12 cellular contexts compared by ENCODE assay signal in the genomic region with DNA sequence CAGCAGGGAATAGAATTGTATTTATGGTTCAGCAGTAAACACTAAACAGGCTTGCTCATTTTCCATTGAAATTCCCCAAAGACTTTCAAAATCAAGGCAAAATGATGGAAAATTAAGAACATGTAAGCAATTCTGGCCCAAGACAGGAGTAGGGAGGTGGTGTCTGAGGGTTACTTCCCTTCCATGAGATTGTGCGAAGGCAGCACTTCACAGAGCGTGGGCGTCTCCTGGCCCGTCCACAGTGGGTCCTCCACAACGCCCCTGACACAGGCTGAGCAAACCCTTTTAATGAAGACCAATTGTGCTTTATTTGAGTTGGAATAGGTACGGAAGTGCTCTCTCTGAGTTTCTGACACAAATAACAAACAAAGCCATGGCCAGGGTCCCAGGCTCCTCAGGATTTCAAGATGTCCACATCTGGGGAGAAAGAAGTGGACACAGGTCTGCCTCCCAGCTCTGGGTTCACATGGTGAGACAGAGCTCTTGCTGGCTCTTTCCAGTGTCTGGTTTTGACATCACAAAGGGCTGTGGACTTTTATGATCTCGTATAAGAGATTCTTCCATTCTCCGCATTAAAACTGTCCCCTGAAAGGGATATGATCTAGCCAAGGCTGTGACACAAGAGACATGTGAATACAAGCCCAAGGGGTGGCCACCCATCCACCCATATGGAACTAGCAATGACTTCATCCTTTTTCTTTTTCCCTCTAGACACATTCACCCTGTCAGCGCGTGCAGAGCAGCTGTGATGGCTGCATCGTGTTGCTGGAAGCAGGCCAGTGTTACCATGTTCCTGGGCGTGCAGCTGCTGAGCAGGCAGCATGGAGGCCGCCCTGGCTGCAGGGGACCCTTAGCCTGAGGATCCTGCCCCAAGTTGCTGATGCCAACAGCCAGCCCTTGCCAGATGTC.
A peak's percentile ranks its signal among the peaks of the same experiment; 100 is the strongest.
DNase-seq lines count a peak whose midpoint lies in the region; ATAC-seq, FAIRE-seq and TF ChIP-seq lines count a peak whose summit lies in the region.
"Had no signal": no experiment of that assay in that cellular context is flagged by ENCODE, and none has a peak within 500 bp of the region (broad histone marks: within the 10 kb centered on the region; RNA-seq: fewer than 3 reads in every experiment).

No MANE protein-coding gene starts in this region.

- H3K4me3 Mint-ChIP-seq in chondrocyte (ENCODE audit: unreplicated experiment): no peak overlapping the region

- DNase-seq in EL: peak; percentile 82
- DNase-seq in RCC 7860 (ENCODE audit: low spot score): peak; percentile 65
- DNase-seq in fibroblast of villous mesenchyme (ENCODE audit: low read depth): peak; percentile 90
- DNase-seq in pons (ENCODE audit: low spot score): peak; percentile 59
- no peak for DNase-seq in germinal center (ENCODE audit: low spot score)
- DNase-seq in NK-92 (lab: John Stamatoyannopoulos, UW; ENCODE audit: unreplicated experiment): no peak
- no peak for DNase-seq in chondrocyte (ENCODE audit: low spot score)
- DNase-seq: activated gamma-delta T cell treated with Interleukin-2 at 50 U/mL for 16 hours; DMS79 treated with DMSO at 0.1 percent for 48 hours; NCI-H187; stimulated activated naive CD8-positive, alpha-beta T cell treated with anti-CD3 and anti-CD28 coated beads, Interleukin-15, Interleukin-2, amounts not matched to agents 100 U/mL and 50 U/mL, for 24 hours had no signal

- H3K4me1 Mint-ChIP-seq in chondrocyte (ENCODE audit: low read depth): peaks cover 15% of the 10 kb centered on the region

- no peaks in the 10 kb centered on the region for H3K9me3 Mint-ChIP-seq in chondrocyte (ENCODE audit: low read depth)

- ATAC-seq in GM18502 (IDR thresholded peaks at IDR 0.05; ENCODE audit: poor library complexity, unreplicated experiment): no peak
- ATAC-seq: stimulated activated naive CD8-positive, alpha-beta T cell treated with anti-CD3 and anti-CD28 coated beads, Interleukin-15, Interleukin-2, amounts not matched to agents 100 U/mL and 50 U/mL, for 24 hours had no signal

- FAIRE-seq in RCC 7860 (lab: Jason Lieb, UNC): no peak

- H3K27ac Mint-ChIP-seq in chondrocyte (ENCODE audit: unreplicated experiment): no peak overlapping the region

- no peak for TF ChIP-seq CTCF in fibroblast of villous mesenchyme (IDR thresholded peaks at IDR 0.05; ENCODE audit: insufficient read depth, low read depth, low read length)
- TF ChIP-seq CTCF in chondrocyte (IDR thresholded peaks at IDR 0.05): no peak

- no peak overlapping the region for H3K4me3 ChIP-seq in fibroblast of villous mesenchyme (ENCODE audit: low read depth, low read length)

- H3K36me3 Mint-ChIP-seq in chondrocyte (ENCODE audit: low read depth): peaks cover 2% of the 10 kb centered on the region

- H3K27me3 Mint-ChIP-seq in chondrocyte (ENCODE audit: low read depth): no peaks in the 10 kb centered on the region

Comparison
In these comparisons a context has a peak if more than half of its experiments do, and no peak if none do; other contexts are left out.
1. DNase-seq: peak in EL (single experiment), RCC 7860 (single experiment), fibroblast of villous mesenchyme (single experiment) and pons (single experiment); none in germinal center (single experiment), NK-92 (single experiment) and chondrocyte (single experiment).